8 cellular contexts compared by ENCODE assay signal in the genomic region with DNA sequence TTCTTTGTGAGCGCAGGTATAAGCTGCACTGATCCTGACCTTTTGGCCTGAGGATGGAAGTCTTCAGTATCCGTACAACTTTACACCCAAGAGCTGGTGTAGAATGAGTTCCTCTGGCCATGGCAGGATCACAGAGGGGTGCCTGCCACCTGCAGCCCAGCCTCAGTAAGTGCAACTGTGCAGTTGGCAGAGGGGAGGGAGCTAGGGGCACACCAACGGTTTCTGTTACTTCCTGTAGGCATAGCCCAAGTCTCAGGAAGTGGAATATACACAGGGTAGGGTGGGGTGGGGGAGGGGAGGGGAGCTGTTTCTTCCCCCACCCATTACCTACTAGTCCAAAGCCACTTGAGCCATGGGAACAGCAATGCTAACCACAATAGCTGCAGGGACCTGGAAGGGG.
A peak's percentile ranks its signal among the peaks of the same experiment; 100 is the strongest.
DNase-seq lines count a peak whose midpoint lies in the region; ATAC-seq, FAIRE-seq and TF ChIP-seq lines count a peak whose summit lies in the region.

No MANE protein-coding gene starts in this region.

- no peak overlapping the region for H2BK20ac ChIP-seq in H9 (ENCODE audit: low read depth, low read length, poor library complexity, severe bottlenecking)

- no peak overlapping the region for H2BK15ac ChIP-seq in H9 (ENCODE audit: low read depth, low read length)

- no CpG with 5 or more reads among the region's 3 CpGs for WGBS in H9 (ENCODE audit: extremely low coverage, insufficient read length, low lambda C conversion rate)
- 32% methylated on average over 3 of the region's 3 CpGs for WGBS in hepatocyte (ENCODE audit: low lambda C conversion rate, missing lambda C conversion rate)

- H3K14ac ChIP-seq in H9 (ENCODE audit: insufficient read depth, low read length): no peak overlapping the region

- no peak overlapping the region for H3K27ac Mint-ChIP-seq in H9
- no peak overlapping the region for H3K27ac Mint-ChIP-seq in activated naive CD8-positive, alpha-beta T cell treated with anti-CD3 and anti-CD28 coated beads for 36 hours

- H4K8ac ChIP-seq in H9 (replicated peaks; ENCODE audit: insufficient read length, low read depth, low read length): no peak overlapping the region

- H2BK120ac ChIP-seq in H9 (ENCODE audit: low read depth, low read length, poor library complexity, severe bottlenecking): no peak overlapping the region

- ATAC-seq in GM21515 (IDR thresholded peaks at IDR 0.05; ENCODE audit: unreplicated experiment) (no peak), HG03521 (IDR thresholded peaks at IDR 0.05; ENCODE audit: unreplicated experiment) (no peak)

- H3K36me3 ChIP-seq in hepatocyte (replicated peaks; ENCODE audit: insufficient read depth, low read depth): no peaks in the 10 kb centered on the region

- no peaks in the 10 kb centered on the region for H3K27me3 Mint-ChIP-seq in H9 (ENCODE audit: low read depth)
- no peaks in the 10 kb centered on the region for H3K27me3 Mint-ChIP-seq in activated naive CD8-positive, alpha-beta T cell treated with anti-CD3 and anti-CD28 coated beads for 36 hours

- H3K9me3 ChIP-seq in H9 (ENCODE audit: control insufficient read depth, low read depth, low read length) (no peaks in the 10 kb centered on the region), hepatocyte (ENCODE audit: low read depth) (no peaks in the 10 kb centered on the region)

- DNase-seq in D721Med (ENCODE audit: insufficient read length, low spot score) (peak; percentile 22), H9 (peak; percentile 52), NOMO-1 (lab: John Stamatoyannopoulos, UW; ENCODE audit: unreplicated experiment in 2 of 2) (peak; percentile 5 to 18), hepatocyte (ENCODE audit: low spot score) (peak; percentile 71)
- DNase-seq in activated naive CD8-positive, alpha-beta T cell treated with anti-CD3 and anti-CD28 coated beads for 36 hours: peak; percentile 61
- DNase-seq in stimulated activated CD4-positive, alpha-beta T cell treated with anti-CD3 and anti-CD28 coated beads, Interleukin-2, amount 100 ng/mL, for 48 hours: peak; percentile 3 to 31

- no peak overlapping the region for H4K5ac ChIP-seq in H9 (ENCODE audit: insufficient read length, low read depth, low read length)

- H3K4ac ChIP-seq in H9 (ENCODE audit: low read depth, low read length): no peak overlapping the region

- H3K27ac ChIP-seq in H9 (ENCODE audit: insufficient read length, low read depth, low read length): no peak overlapping the region
- no peak overlapping the region for H3K27ac ChIP-seq in hepatocyte

- H3K4me3 ChIP-seq in hepatocyte: no peak overlapping the region

- no peak overlapping the region for H3K56ac ChIP-seq in H9 (ENCODE audit: insufficient read length, low read depth, low read length)

- no peak overlapping the region for H2BK12ac ChIP-seq in H9 (ENCODE audit: insufficient read length, low read depth, low read length)

- H4K20me1 ChIP-seq in H9 (ENCODE audit: control insufficient read depth, insufficient read depth, insufficient read length): no peaks in the 10 kb centered on the region
- no peaks in the 10 kb centered on the region for H4K20me1 ChIP-seq in hepatocyte (ENCODE audit: insufficient read depth, poor library complexity, severe bottlenecking)

- H3T11ph ChIP-seq in H9 (ENCODE audit: low read length): no peak overlapping the region

- no peak overlapping the region for H3K18ac ChIP-seq in H9 (ENCODE audit: insufficient read length, low read depth, low read length)

- no peaks in the 10 kb centered on the region for H3K9me3 Mint-ChIP-seq in H9
- H3K9me3 Mint-ChIP-seq in activated naive CD8-positive, alpha-beta T cell treated with anti-CD3 and anti-CD28 coated beads for 36 hours: peaks cover 5% of the 10 kb centered on the region

- H2AFZ ChIP-seq in H9 (ENCODE audit: low read length) (no peak overlapping the region), hepatocyte (no peak overlapping the region)

- H2BK5ac ChIP-seq in H9 (ENCODE audit: insufficient read length, low read length): no peak overlapping the region

- H2AK5ac ChIP-seq in H9 (ENCODE audit: insufficient read length, low read length): no peak overlapping the region

- TF ChIP-seq CTCF in D721Med (IDR thresholded peaks at IDR 0.05; ENCODE audit: insufficient read depth, missing control alignments) (peak; percentile 81), H9 (conservative IDR thresholded peaks at IDR 0.05) (peak; percentile 51), hepatocyte (IDR thresholded peaks at IDR 0.05; ENCODE audit: poor library complexity) (peak; percentile 58)

- H3K79me1 ChIP-seq in H9 (ENCODE audit: insufficient read depth, low read depth, low read length, poor library complexity, severe bottlenecking): no peaks in the 10 kb centered on the region

- H3K36me3 Mint-ChIP-seq in H9 (ENCODE audit: insufficient read depth in 1 of 3, low read depth in 3 of 3): no peaks in the 10 kb centered on the region
- peaks cover 1% of the 10 kb centered on the region for H3K36me3 Mint-ChIP-seq in activated naive CD8-positive, alpha-beta T cell treated with anti-CD3 and anti-CD28 coated beads for 36 hours

- no peak overlapping the region for H3K4me2 ChIP-seq in H9 (ENCODE audit: insufficient read depth, insufficient read length, low read length)
- H3K4me2 ChIP-seq in hepatocyte: no peak overlapping the region

- no peak overlapping the region for H3K4me3 Mint-ChIP-seq in H9
- no peak overlapping the region for H3K4me3 Mint-ChIP-seq in activated naive CD8-positive, alpha-beta T cell treated with anti-CD3 and anti-CD28 coated beads for 36 hours

- H3K23ac ChIP-seq in H9 (ENCODE audit: insufficient read length, low read depth, low read length): no peak overlapping the region

- H3K4me1 Mint-ChIP-seq in H9: peaks cover 0 to 2% of the 10 kb centered on the region in 2 experiments; a peak in 1 of 4 replicates
- H3K4me1 Mint-ChIP-seq in activated naive CD8-positive, alpha-beta T cell treated with anti-CD3 and anti-CD28 coated beads for 36 hours: peaks cover 27% of the 10 kb centered on the region

- no peak overlapping the region for H4K91ac ChIP-seq in H9 (ENCODE audit: insufficient read length, low read depth, low read length)

- no peaks in the 10 kb centered on the region for H3K27me3 ChIP-seq in H9 (ENCODE audit: insufficient read depth, low read length)
- no peaks in the 10 kb centered on the region for H3K27me3 ChIP-seq in hepatocyte

- H3K9ac ChIP-seq in H9 (ENCODE audit: extremely low read depth, insufficient read length, low read length): no peak overlapping the region

- FAIRE-seq in D721Med (lab: Jason Lieb, UNC): no peak

- no peaks in the 10 kb centered on the region for H3K9me2 ChIP-seq in hepatocyte (replicated peaks; ENCODE audit: insufficient read depth)

- H3K23me2 ChIP-seq in H9 (ENCODE audit: insufficient read length, low read depth, low read length, poor library complexity, severe bottlenecking): no peaks in the 10 kb centered on the region

- H3K79me2 ChIP-seq in H9 (ENCODE audit: insufficient read depth, low read length): no peaks in the 10 kb centered on the region
- no peaks in the 10 kb centered on the region for H3K79me2 ChIP-seq in hepatocyte

- no peaks in the 10 kb centered on the region for H3K4me1 ChIP-seq in H9 (ENCODE audit: insufficient read depth, low read length)
- no peaks in the 10 kb centered on the region for H3K4me1 ChIP-seq in hepatocyte (ENCODE audit: insufficient read depth)

Comparison
In these comparisons a context has a peak if more than half of its experiments do, and no peak if none do; other contexts are left out.
1. DNase-seq: peak in every context shown above with its lines; median percentile 71 in hepatocyte; 61 in activated naive CD8-positive, alpha-beta T cell treated with anti-CD3 and anti-CD28 coated beads for 36 hours; 52 in H9; 22 in D721Med; 17 in stimulated activated CD4-positive, alpha-beta T cell treated with anti-CD3 and anti-CD28 coated beads, Interleukin-2, amount 100 ng/mL, for 48 hours; 12 in NOMO-1.